Comparison of ENCODE assay signal across 9 cellular contexts in genomic region chr7:73742753-73743641, GRCh38. TPM values are rescaled to one million over a fixed set of nuclear protein-coding genes. Genes with fewer than 3 reads are reported as not detected.
DNase-seq lines count a peak whose midpoint lies in the region; ATAC-seq and TF ChIP-seq lines count a peak whose summit lies in the region.
"Had no signal": no experiment of that assay in that cellular context is flagged by ENCODE, and none has a peak within 500 bp of the region (broad histone marks: within the 10 kb centered on the region; RNA-seq: fewer than 3 reads in every experiment).

No MANE protein-coding gene starts in this region.

- ATAC-seq in HG02938 (IDR thresholded peaks at IDR 0.05; ENCODE audit: unreplicated experiment) = no peak
- no peak for ATAC-seq in HG03457 (IDR thresholded peaks at IDR 0.05; ENCODE audit: unreplicated experiment)
- ATAC-seq: activated naive CD8-positive, alpha-beta T cell treated with anti-CD3 and anti-CD28 coated beads, Interleukin-2, amount 50 U/mL, for 24 hours had no signal

- no peak overlapping the region for H3K27ac ChIP-seq in OCI-LY1 (ENCODE audit: low read depth, low read length, poor library complexity, severe bottlenecking)
- H3K27ac ChIP-seq in smooth muscle cell (ENCODE audit: low read depth) = peak overlapping the region; percentile 88

- H2AFZ ChIP-seq in OCI-LY1 (ENCODE audit: low read length) (no peak overlapping the region), smooth muscle cell (ENCODE audit: low read depth) (no peak overlapping the region)

- CTCF ChIA-PET in activated CD4-positive, alpha-beta memory T cell treated with anti-CD3 and anti-CD28 coated beads, Interleukin-2, amount 10 ng/mL, durations not matched to agents 7 days and 5 days (lab: Charles Lee) = no interaction called here

- peaks cover 0 to 5% (median 2%) of the 10 kb centered on the region in 3 donors for H3K4me1 Mint-ChIP-seq in IgD-negative memory B cell
- peaks cover 3% of the 10 kb centered on the region for H3K4me1 Mint-ChIP-seq in activated CD4-positive, alpha-beta memory T cell treated with anti-CD3 and anti-CD28 coated beads, Interleukin-2, amount 10 ng/mL, durations not matched to agents 7 days and 5 days

- H3K27me3 ChIP-seq in OCI-LY1 (ENCODE audit: insufficient read depth, low read length) (no peaks in the 10 kb centered on the region), iPS-15b (ENCODE audit: control insufficient read depth, insufficient read depth, low read length) (no peaks in the 10 kb centered on the region), smooth muscle cell (ENCODE audit: low read depth) (peaks cover 19% of the 10 kb centered on the region)

- H3K4me1 ChIP-seq in OCI-LY1 (ENCODE audit: insufficient read depth, low read length, severe bottlenecking) (peaks cover 16% of the 10 kb centered on the region), iPS-15b (ENCODE audit: control insufficient read depth, insufficient read depth, low read length) (peaks cover 23% of the 10 kb centered on the region), smooth muscle cell (ENCODE audit: low read depth) (peaks cover 25% of the 10 kb centered on the region)

- no peak for DNase-seq in smooth muscle cell (lab: John Stamatoyannopoulos, UW; ENCODE audit: unreplicated experiment)
- no peak for DNase-seq in stimulated activated CD8-positive, alpha-beta memory T cell treated with anti-CD3 and anti-CD28 coated beads, Interleukin-4, amount 100 ng/mL, for 48 hours
- DNase-seq in activated CD4-positive, alpha-beta memory T cell treated with anti-CD3 and anti-CD28 coated beads, Interleukin-2, amount 10 ng/mL, durations not matched to agents 7 days and 5 days = no peak
- DNase-seq: activated naive CD8-positive, alpha-beta T cell treated with anti-CD3 and anti-CD28 coated beads, Interleukin-2, amount 50 U/mL, for 24 hours had no signal

- H3K9me2 ChIP-seq in OCI-LY1 (ENCODE audit: low read depth, low read length) = no peaks in the 10 kb centered on the region

- POLR2A ChIA-PET in activated CD4-positive, alpha-beta memory T cell treated with anti-CD3 and anti-CD28 coated beads, Interleukin-2, amount 10 ng/mL, durations not matched to agents 7 days and 5 days (lab: Charles Lee) = no interaction called here

- 18% methylated on average over 35 of the region's 35 CpGs for WGBS in smooth muscle cell (ENCODE audit: low lambda C conversion rate)

- no peaks in the 10 kb centered on the region for H3K9me3 Mint-ChIP-seq in IgD-negative memory B cell
- no peaks in the 10 kb centered on the region for H3K9me3 Mint-ChIP-seq in activated CD4-positive, alpha-beta memory T cell treated with anti-CD3 and anti-CD28 coated beads, Interleukin-2, amount 10 ng/mL, durations not matched to agents 7 days and 5 days
- H3K9me3 Mint-ChIP-seq: activated naive CD8-positive, alpha-beta T cell treated with anti-CD3 and anti-CD28 coated beads, Interleukin-2, amount 50 U/mL, for 24 hours had no signal

- peaks cover 2% of the 10 kb centered on the region for H3K36me3 Mint-ChIP-seq in IgD-negative memory B cell
- H3K36me3 Mint-ChIP-seq in activated CD4-positive, alpha-beta memory T cell treated with anti-CD3 and anti-CD28 coated beads, Interleukin-2, amount 10 ng/mL, durations not matched to agents 7 days and 5 days (ENCODE audit: low read depth) = no peaks in the 10 kb centered on the region

- H3F3A ChIP-seq in OCI-LY1 (ENCODE audit: insufficient read depth, low read length) = no peaks in the 10 kb centered on the region
- H3F3A ChIP-seq in smooth muscle cell (ENCODE audit: low read depth) = no peaks in the 10 kb centered on the region

- H3K4me3 ChIP-seq in OCI-LY1 (ENCODE audit: low read depth, low read length, poor library complexity, severe bottlenecking) = no peak overlapping the region
- H3K4me3 ChIP-seq in iPS-15b (ENCODE audit: low read depth, low read length) = peak overlapping the region; percentile 61
- H3K4me3 ChIP-seq in smooth muscle cell = no peak overlapping the region

- H3K36me3 ChIP-seq in OCI-LY1 (ENCODE audit: insufficient read depth, low read length) (no peaks in the 10 kb centered on the region), iPS-15b (ENCODE audit: control insufficient read depth, insufficient read depth, low read length) (no peaks in the 10 kb centered on the region), smooth muscle cell (ENCODE audit: low read depth) (no peaks in the 10 kb centered on the region)

- peak overlapping the region in 2 of 4 donors; percentile 7 to 37 for H3K4me3 Mint-ChIP-seq in IgD-negative memory B cell
- no peak overlapping the region for H3K4me3 Mint-ChIP-seq in activated CD4-positive, alpha-beta memory T cell treated with anti-CD3 and anti-CD28 coated beads, Interleukin-2, amount 10 ng/mL, durations not matched to agents 7 days and 5 days
- H3K4me3 Mint-ChIP-seq: activated naive CD8-positive, alpha-beta T cell treated with anti-CD3 and anti-CD28 coated beads, Interleukin-2, amount 50 U/mL, for 24 hours had no signal

- H3K27ac Mint-ChIP-seq in IgD-negative memory B cell = peak overlapping the region in 2 of 3 donors; percentile 32 to 64
- no peak overlapping the region for H3K27ac Mint-ChIP-seq in activated CD4-positive, alpha-beta memory T cell treated with anti-CD3 and anti-CD28 coated beads, Interleukin-2, amount 10 ng/mL, durations not matched to agents 7 days and 5 days
- H3K27ac Mint-ChIP-seq: activated naive CD8-positive, alpha-beta T cell treated with anti-CD3 and anti-CD28 coated beads, Interleukin-2, amount 50 U/mL, for 24 hours had no signal

- no peak for TF ChIP-seq CTCF in OCI-LY1 (IDR thresholded peaks at IDR 0.05; ENCODE audit: low read length)
- no peak for TF ChIP-seq CTCF in smooth muscle cell (IDR thresholded peaks at IDR 0.05; ENCODE audit: borderline replicate concordance, insufficient read depth, poor library complexity, severe bottlenecking)

- no peaks in the 10 kb centered on the region for H3K79me2 ChIP-seq in OCI-LY1 (ENCODE audit: insufficient read depth, low read length)
- H3K79me2 ChIP-seq in smooth muscle cell (ENCODE audit: low read depth) = no peaks in the 10 kb centered on the region

- H3K4me2 ChIP-seq in OCI-LY1 (ENCODE audit: low read length) (peak overlapping the region; percentile 10; the same call in 1 of the 2 replicates), smooth muscle cell (no peak overlapping the region)

- H4K20me1 ChIP-seq in OCI-LY1 (ENCODE audit: insufficient read depth, low read length) = no peaks in the 10 kb centered on the region
- no peaks in the 10 kb centered on the region for H4K20me1 ChIP-seq in smooth muscle cell (ENCODE audit: low read depth)

- H3K9me3 ChIP-seq in OCI-LY1 (ENCODE audit: low read length) (no peaks in the 10 kb centered on the region), iPS-15b (ENCODE audit: control insufficient read depth, insufficient read depth, low read length) (no peaks in the 10 kb centered on the region), smooth muscle cell (replicated peaks; ENCODE audit: low read depth) (no peaks in the 10 kb centered on the region)

- H3K27me3 Mint-ChIP-seq in IgD-negative memory B cell = no peaks in the 10 kb centered on the region
- no peaks in the 10 kb centered on the region for H3K27me3 Mint-ChIP-seq in activated CD4-positive, alpha-beta memory T cell treated with anti-CD3 and anti-CD28 coated beads, Interleukin-2, amount 10 ng/mL, durations not matched to agents 7 days and 5 days
- H3K27me3 Mint-ChIP-seq: activated naive CD8-positive, alpha-beta T cell treated with anti-CD3 and anti-CD28 coated beads, Interleukin-2, amount 50 U/mL, for 24 hours had no signal

- H3K9ac ChIP-seq in OCI-LY1 (ENCODE audit: low read length) (no peak overlapping the region), iPS-15b (ENCODE audit: low read depth, low read length) (peak overlapping the region; percentile 84), smooth muscle cell (ENCODE audit: low read depth) (peak overlapping the region; percentile 66)

RNA-seq across cellular contexts. Expression of gene ABHD11, which starts 4.4 kb away (rescaled TPM):
- polyA plus RNA-seq in IgD-negative memory B cell (13.6 TPM), smooth muscle cell (14.1 and 19.9 TPM in 2 replicates)
- total RNA-seq in smooth muscle cell = 3.4 and 16.5 TPM in 2 replicates
- total RNA-seq in activated CD4-positive, alpha-beta memory T cell treated with anti-CD3 and anti-CD28 coated beads, Interleukin-2, amount 10 ng/mL, durations not matched to agents 7 days and 5 days = 10 to 100 TPM; 12.3 to 13.7 TPM

RNA-seq across cellular contexts. Expression of gene STX1A, which starts 23.5 kb away (rescaled TPM):
- 1.6 TPM for polyA plus RNA-seq in IgD-negative memory B cell
- total RNA-seq in smooth muscle cell = 14.3 and 18.3 TPM in 2 replicates
- polyA plus RNA-seq in smooth muscle cell = 7.5 and 18.0 TPM in 2 replicates
- 10 to 100 TPM; 27.9 to 30.7 TPM for total RNA-seq in activated CD4-positive, alpha-beta memory T cell treated with anti-CD3 and anti-CD28 coated beads, Interleukin-2, amount 10 ng/mL, durations not matched to agents 7 days and 5 days

RNA-seq across cellular contexts. Expression of gene CLDN3, which starts 27.1 kb away (rescaled TPM):
- polyA plus RNA-seq in IgD-negative memory B cell = not detected
- not detected in 2 replicates for total RNA-seq in smooth muscle cell
- 0.16 and 1.8 TPM in 2 replicates for polyA plus RNA-seq in smooth muscle cell
- not detected for total RNA-seq in activated CD4-positive, alpha-beta memory T cell treated with anti-CD3 and anti-CD28 coated beads, Interleukin-2, amount 10 ng/mL, durations not matched to agents 7 days and 5 days

RNA-seq across cellular contexts. Expression of gene BUD23, which starts 59.6 kb away (rescaled TPM):
- polyA plus RNA-seq in IgD-negative memory B cell (137 TPM), smooth muscle cell (114 and 116 TPM in 2 replicates)
- 35.6 and 43.0 TPM in 2 replicates for total RNA-seq in smooth muscle cell
- total RNA-seq in activated CD4-positive, alpha-beta memory T cell treated with anti-CD3 and anti-CD28 coated beads, Interleukin-2, amount 10 ng/mL, durations not matched to agents 7 days and 5 days = 10 to 100 TPM; 57.0 to 57.2 TPM

RNA-seq across cellular contexts. Expression of gene DNAJC30, which starts 59.7 kb away (rescaled TPM):
- polyA plus RNA-seq in IgD-negative memory B cell (11.3 TPM), smooth muscle cell (4.6 and 6.2 TPM in 2 replicates)
- 1.2 and 1.4 TPM in 2 replicates for total RNA-seq in smooth muscle cell
- total RNA-seq in activated CD4-positive, alpha-beta memory T cell treated with anti-CD3 and anti-CD28 coated beads, Interleukin-2, amount 10 ng/mL, durations not matched to agents 7 days and 5 days = 1 to 10 TPM; 5.9 to 6.4 TPM
